Comparison of ENCODE assay signal across 18 cellular contexts in the genomic region with DNA sequence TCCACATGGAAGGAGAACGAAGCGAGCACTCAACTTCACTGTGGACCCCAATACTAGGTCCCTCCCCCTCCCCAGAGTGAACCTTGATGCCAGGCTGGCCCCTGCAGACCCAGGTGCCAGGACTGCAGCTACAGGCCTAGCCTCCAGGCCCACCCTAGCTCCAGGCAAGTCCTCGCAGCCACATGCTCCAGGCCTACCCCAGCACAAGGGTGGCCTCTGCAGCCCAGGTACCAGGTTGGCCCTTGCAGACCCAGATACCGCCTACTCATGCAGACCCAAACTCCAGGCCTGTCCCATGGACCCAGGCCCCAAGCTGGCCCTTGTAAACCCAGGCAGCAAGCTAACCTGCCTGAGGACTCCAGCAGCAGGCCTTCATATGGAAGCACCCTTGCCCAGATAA. TPM values are rescaled to one million over a fixed set of nuclear protein-coding genes. Genes with fewer than 3 reads are reported as not detected.
DNase-seq lines count a peak whose midpoint lies in the region; ATAC-seq and TF ChIP-seq lines count a peak whose summit lies in the region.
"Had no signal": no experiment of that assay in that cellular context is flagged by ENCODE, and none has a peak within 500 bp of the region (broad histone marks: within the 10 kb centered on the region; RNA-seq: fewer than 3 reads in every experiment).

No MANE protein-coding gene starts in this region.

- no peak overlapping the region for H2BK5ac ChIP-seq in neuronal stem cell (ENCODE audit: low read length)

- H3K9me3 Mint-ChIP-seq in chondrocyte (ENCODE audit: low read depth) = peaks cover 16% of the 10 kb centered on the region

- H3K4me1 ChIP-seq in lung (ENCODE audit: control insufficient read depth in 2 of 2, insufficient read depth in 2 of 2, low read length in 2 of 2) (no peaks in the 10 kb centered on the region), neuronal stem cell (ENCODE audit: control insufficient read depth in 2 of 2, insufficient read depth in 1 of 2, low read depth in 1 of 2, low read length in 2 of 2) (no peaks in the 10 kb centered on the region), osteoblast (ENCODE audit: insufficient read depth, low read length) (peaks cover 4% of the 10 kb centered on the region), mucosa of descending colon (ENCODE audit: low read depth) (no peaks in the 10 kb centered on the region)

- H2AFZ ChIP-seq in neuronal stem cell (ENCODE audit: low read length) = no peak overlapping the region
- H2AFZ ChIP-seq in osteoblast (ENCODE audit: low read length) = no peak overlapping the region

- no peak overlapping the region for H4K91ac ChIP-seq in neuronal stem cell (ENCODE audit: low read depth, low read length, poor library complexity)

- no peak overlapping the region for H3K4me2 ChIP-seq in neuronal stem cell (ENCODE audit: insufficient read depth, low read length, poor library complexity, severe bottlenecking)
- H3K4me2 ChIP-seq in osteoblast (ENCODE audit: insufficient read depth, low read length) = no peak overlapping the region

- TF ChIP-seq CTCF in chondrocyte (IDR thresholded peaks at IDR 0.05) (no peak), lung (IDR thresholded peaks at IDR 0.05; ENCODE audit: control extremely low read depth, extremely low read depth) (no peak), osteoblast (IDR thresholded peaks at IDR 0.05; ENCODE audit: extremely low read depth, low read depth, low read length) (no peak), mucosa of descending colon (IDR thresholded peaks at IDR 0.05) (no peak)

- no peaks in the 10 kb centered on the region for H3K4me1 Mint-ChIP-seq in chondrocyte (ENCODE audit: low read depth)

- H3K9me3 ChIP-seq in lung (ENCODE audit: control insufficient read depth in 2 of 2, insufficient read depth in 1 of 2, low read length in 1 of 2) (peaks cover 4 to 8% of the 10 kb centered on the region in 2 donors), neuronal stem cell (replicated peaks in 1 of 2; ENCODE audit: control insufficient read depth in 2 of 2, insufficient read depth in 1 of 2, low read depth in 1 of 2, low read length in 2 of 2) (peaks cover 0 to 6% of the 10 kb centered on the region in 2 donors), osteoblast (ENCODE audit: low read depth, low read length) (no peaks in the 10 kb centered on the region), mucosa of descending colon (no peaks in the 10 kb centered on the region)

- intact Hi-C loops in mucosa of descending colon (cut with DNase I, micrococcal nuclease) = no loop called here

- ATAC-seq in lung (ENCODE audit: insufficient read depth, low FRiP score) = no peak
- no peak for ATAC-seq in mucosa of descending colon

- H3K79me2 ChIP-seq in osteoblast (ENCODE audit: insufficient read depth, low read length) = no peaks in the 10 kb centered on the region

- H3K23ac ChIP-seq in neuronal stem cell (ENCODE audit: low read depth, low read length, poor library complexity) = peak overlapping the region; percentile 47

- H3K27ac Mint-ChIP-seq in chondrocyte (ENCODE audit: unreplicated experiment) = no peak overlapping the region
- H3K27ac Mint-ChIP-seq: CD4-positive, alpha-beta memory T cell had no signal

- H3K27me3 ChIP-seq in lung (ENCODE audit: control insufficient read depth, insufficient read depth) (no peaks in the 10 kb centered on the region), neuronal stem cell (ENCODE audit: control insufficient read depth in 3 of 3, insufficient read depth in 3 of 3, low read depth in 1 of 3, low read length in 3 of 3) (no peaks in the 10 kb centered on the region), osteoblast (ENCODE audit: insufficient read depth, low read length) (peaks cover 4% of the 10 kb centered on the region)

- H3K36me3 Mint-ChIP-seq in chondrocyte (ENCODE audit: low read depth) = no peaks in the 10 kb centered on the region
- H3K36me3 Mint-ChIP-seq: CD4-positive, alpha-beta memory T cell had no signal

- no peak overlapping the region for H2BK120ac ChIP-seq in neuronal stem cell (ENCODE audit: low read depth, low read length)

- H2AK5ac ChIP-seq in neuronal stem cell (ENCODE audit: low read depth, low read length) = no peak overlapping the region

- no peak overlapping the region for H3K4me3 Mint-ChIP-seq in chondrocyte (ENCODE audit: unreplicated experiment)
- H3K4me3 Mint-ChIP-seq: CD4-positive, alpha-beta memory T cell had no signal

- H3K27ac ChIP-seq in lung (ENCODE audit: low read depth in 1 of 2, low read length in 1 of 2) (no peak overlapping the region), neuronal stem cell (replicated peaks; ENCODE audit: low read length) (no peak overlapping the region), osteoblast (ENCODE audit: low read depth, low read length) (no peak overlapping the region)

- no peak overlapping the region for H4K8ac ChIP-seq in neuronal stem cell (ENCODE audit: low read depth, low read length)

- H4K20me1 ChIP-seq in osteoblast (ENCODE audit: insufficient read depth, low read length) = no peaks in the 10 kb centered on the region

- peak; percentile 65 for DNase-seq in chondrocyte (ENCODE audit: low spot score)
- peak; percentile 14 for DNase-seq in lung (ENCODE audit: low spot score)
- DNase-seq in neuronal stem cell (ENCODE audit: low spot score) = no peak
- DNase-seq in NCI-H82 treated with DMSO at 0.1 percent for 48 hours (lab: John Stamatoyannopoulos, UW; ENCODE audit: unreplicated experiment) = no peak
- no peak for DNase-seq in osteoblast (ENCODE audit: insufficient read length, low spot score, missing footprints)
- no peak for DNase-seq in mucosa of descending colon
- DNase-seq: C1 segment of cervical spinal cord; Calu3; CD4-positive, alpha-beta memory T cell; COR-L47; DMS153; DND-41; GOT3; H7; HCEC 1CT had no signal

- peaks cover 48% of the 10 kb centered on the region for H3K27me3 Mint-ChIP-seq in chondrocyte (ENCODE audit: low read depth)

- peak overlapping the region; percentile 55 for H3K9ac ChIP-seq in neuronal stem cell (ENCODE audit: low read depth, low read length, poor library complexity)

- no peak overlapping the region for H2BK12ac ChIP-seq in neuronal stem cell (ENCODE audit: low read length)

- H3K36me3 ChIP-seq in lung (ENCODE audit: control insufficient read depth in 2 of 2, insufficient read depth in 2 of 2, low read length in 2 of 2) (no peaks in the 10 kb centered on the region), neuronal stem cell (replicated peaks in 1 of 2; ENCODE audit: control insufficient read depth in 2 of 2, insufficient read depth in 2 of 2, low read length in 2 of 2) (no peaks in the 10 kb centered on the region), osteoblast (ENCODE audit: insufficient read depth, low read length) (no peaks in the 10 kb centered on the region), mucosa of descending colon (ENCODE audit: low read depth) (no peaks in the 10 kb centered on the region)

- no peak overlapping the region for H2BK15ac ChIP-seq in neuronal stem cell (ENCODE audit: low read length)

- no peaks in the 10 kb centered on the region for H3K79me1 ChIP-seq in neuronal stem cell (ENCODE audit: low read depth, low read length)

- WGBS in lung, 2 donors = 95 to 98% methylated on average over 4 of the region's 4 CpGs
- WGBS in neuronal stem cell (ENCODE audit: extremely low coverage in 2 of 2, insufficient read length in 2 of 2, insufficient replicate concordance in 1 of 2), 2 donors = no CpG with 5 or more reads among the region's 4 CpGs

- H3K4me3 ChIP-seq in lung (no peak overlapping the region), neuronal stem cell (ENCODE audit: low read length in 2 of 2) (peak overlapping the region in 1 of 2 donors; percentile 2), osteoblast (ENCODE audit: insufficient read depth, low read length) (no peak overlapping the region), mucosa of descending colon (no peak overlapping the region)

- no peak overlapping the region for H3K18ac ChIP-seq in neuronal stem cell (ENCODE audit: low read length)

- no peak overlapping the region for H3K4ac ChIP-seq in neuronal stem cell (ENCODE audit: low read length)

- H3K14ac ChIP-seq in neuronal stem cell (ENCODE audit: low read length) = no peak overlapping the region

RNA-seq across cellular contexts. Expression of gene KCNG2, which starts 44.2 kb away (rescaled TPM):
- total RNA-seq in chondrocyte (not detected in 3 replicates), lung (1 to 10 TPM in 1 of 2 donors, under 1 TPM in 1; 0.80 to 1.7 TPM), osteoblast (not detected in 2 replicates), mucosa of descending colon (under 1 TPM in 1 of 3 donors, not detected in 2; 0.19 TPM)
- 1 to 10 TPM in 1 of 2 donors, under 1 TPM in 1; 0.16 to 1.8 TPM for polyA plus RNA-seq in lung
- 0.29 TPM for polyA plus RNA-seq in neuronal stem cell (2013, experiment 1 of 2)
- polyA plus RNA-seq in neuronal stem cell (2013, experiment 2 of 2) = 0.29 TPM
- total RNA-seq: A172; A673; Calu3; CD4-positive, alpha-beta memory T cell had no signal
- polyA plus RNA-seq: BJ; CD4-positive, alpha-beta memory T cell had no signal

Comparison
In these comparisons a context has a peak if more than half of its experiments do, and no peak if none do; other contexts are left out.
1. DNase-seq: peak in chondrocyte (single experiment) and lung (single experiment); none in neuronal stem cell (single experiment), NCI-H82 treated with DMSO at 0.1 percent for 48 hours (single experiment), osteoblast (single experiment) and mucosa of descending colon (0 of 3).